In genomic region chr15:80452166-80452565, GRCh38 we compare ENCODE assay signal across 20 cellular contexts.
DNase-seq lines count a peak whose midpoint lies in the region; TF ChIP-seq lines count a peak whose summit lies in the region.
"Had no signal": no experiment of that assay in that cellular context is flagged by ENCODE, and none has a peak within 500 bp of the region (broad histone marks: within the 10 kb centered on the region; RNA-seq: fewer than 3 reads in every experiment).

No MANE protein-coding gene starts in this region.

- H3K4me3 ChIP-seq in HEK293 (ENCODE audit: low read depth, low read length): no peak overlapping the region
- H3K4me3 ChIP-seq: BLaER1, Peyer's patch, SJSA1 had no signal

- no peaks in the 10 kb centered on the region for H3K36me3 ChIP-seq in HEK293 (ENCODE audit: control insufficient read depth in 2 of 2, insufficient read depth in 1 of 2, low read length in 2 of 2)
- H3K36me3 ChIP-seq: BLaER1, Peyer's patch, SJSA1 had no signal

- no peaks in the 10 kb centered on the region for H3K9me3 ChIP-seq in HEK293 (ENCODE audit: control insufficient read depth, insufficient read depth, low read depth, low read length)
- H3K9me3 ChIP-seq: BLaER1, Peyer's patch, SJSA1 had no signal

- TF ChIP-seq CTCF in HEK293 (tag by site-specific recombination; IDR thresholded peaks at IDR 0.05): no peak

- CTCF ChIA-PET in HEK293 (lab: Yijun Ruan, JAX): interaction anchor here (0.6 to 2.2 kb wide), 2 partner anchors 114 to 662 kb away, joined by 3 to 6 read pairs; no protein-coding TSS in a partner anchor

- POLR2A ChIA-PET in HEK293 (lab: Yijun Ruan, JAX): no interaction called here

- H3K27ac ChIP-seq in HEK293 (ENCODE audit: extremely low read depth, low read depth, low read length) (no peak overlapping the region), angular gyrus (ENCODE audit: low read depth, low read length) (peak overlapping the region; percentile 7)
- H3K27ac ChIP-seq: BLaER1, Peyer's patch, SJSA1 had no signal

- H3K4me1 ChIP-seq in HEK293 (ENCODE audit: control insufficient read depth, insufficient read depth, low read length): no peaks in the 10 kb centered on the region
- H3K4me1 ChIP-seq: BLaER1 had no signal

- DNase-seq in NCI-H146 (lab: John Stamatoyannopoulos, UW) (peak; percentile 53), left kidney (ENCODE audit: low read depth, low spot score) (peak; percentile 45), NCI-H1105 treated with DMSO at 0.1 percent for 48 hours (lab: John Stamatoyannopoulos, UW) (no peak), middle frontal gyrus (ENCODE audit: extremely low spot score, low spot score) (no peak), GF-D8 (lab: John Stamatoyannopoulos, UW) (no peak)
- DNase-seq: CD4-positive, alpha-beta T cell; COR-L47; DMS79; IMR-90; MV-4-11; NCI-H1436 treated with DMSO at 0.1 percent for 48 hours; NCI-H2029 treated with DMSO at 0.1 percent for 48 hours; NCI-H510A treated with DMSO at 0.1 percent for 48 hours; NCI-H774; Peyer's patch; SW 1271 had no signal

TF ChIP-seq in HEK293, 187 proteins besides CTCF, POLR2A, EP300 and RAD21:
- TF ChIP-seq SP7 (tag by site-specific recombination; IDR thresholded peaks at IDR 0.05): no peak
- peak; percentile 57 for TF ChIP-seq ZIC2 (tag by site-specific recombination; IDR thresholded peaks at IDR 0.05)

Comparison
In these comparisons a context has a peak if more than half of its experiments do, and no peak if none do; other contexts are left out.
1. DNase-seq: peak in NCI-H146 (single experiment) and left kidney (single experiment); none in NCI-H1105 treated with DMSO at 0.1 percent for 48 hours (single experiment), middle frontal gyrus (single experiment) and GF-D8 (single experiment).